In the genomic region with DNA sequence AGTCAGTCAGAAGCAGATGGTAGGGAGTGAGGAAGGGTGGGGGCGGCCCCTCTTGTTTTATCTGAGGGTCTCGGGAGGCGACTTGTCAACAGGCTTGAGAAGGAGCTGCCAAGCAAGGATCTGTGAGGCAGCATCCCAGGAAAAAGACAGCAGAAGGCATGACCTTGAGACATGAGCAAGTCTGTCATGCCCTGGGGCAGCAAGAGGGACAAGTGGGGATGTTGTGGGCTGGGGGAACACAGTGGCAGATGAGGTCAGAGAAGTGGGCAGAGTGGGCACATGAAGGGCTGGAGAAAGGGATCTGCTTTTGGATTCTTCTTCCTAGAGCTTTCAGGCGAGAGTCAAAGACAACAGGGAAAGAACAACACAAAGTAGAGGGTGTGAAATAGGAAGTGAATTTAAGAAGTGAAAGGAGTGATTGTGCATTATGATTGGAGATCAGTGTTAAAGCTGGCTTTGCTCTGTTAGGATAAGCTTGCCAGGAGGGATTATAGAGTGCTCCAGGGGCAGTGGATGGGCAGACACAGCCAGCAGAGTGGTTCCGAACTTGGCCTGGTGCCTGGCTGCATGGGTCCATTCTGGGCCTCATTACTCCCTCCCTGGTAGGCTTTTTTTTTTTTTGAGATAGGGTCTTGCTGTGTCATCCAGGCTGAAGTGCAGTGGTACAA, we compare ENCODE assay signal across 21 cellular contexts.
DNase-seq lines count a peak whose midpoint lies in the region; ATAC-seq and TF ChIP-seq lines count a peak whose summit lies in the region.
"Had no signal": no experiment of that assay in that cellular context is flagged by ENCODE, and none has a peak within 500 bp of the region (broad histone marks: within the 10 kb centered on the region; RNA-seq: fewer than 3 reads in every experiment).

No MANE protein-coding gene starts in this region.

- no peaks in the 10 kb centered on the region for H3K27me3 ChIP-seq in CD4-positive, alpha-beta memory T cell (ENCODE audit: insufficient read depth, low read length)
- no peaks in the 10 kb centered on the region for H3K27me3 ChIP-seq in dorsolateral prefrontal cortex
- H3K27me3 ChIP-seq: adrenal gland, gastroesophageal sphincter, vagina had no signal

- H3K4me1 ChIP-seq in CD4-positive, alpha-beta memory T cell (ENCODE audit: insufficient read depth, low read length): no peaks in the 10 kb centered on the region
- H3K4me1 ChIP-seq: gastroesophageal sphincter, prostate gland, vagina had no signal

- peaks cover 31 to 45% of the 10 kb centered on the region in 2 donors for H3K36me3 Mint-ChIP-seq in CD4-positive, alpha-beta memory T cell
- H3K36me3 Mint-ChIP-seq in central memory CD8-positive, alpha-beta T cell (ENCODE audit: insufficient read depth): peaks cover 5% of the 10 kb centered on the region
- peaks cover 32% of the 10 kb centered on the region for H3K36me3 Mint-ChIP-seq in neural crest cell (ENCODE audit: low read depth)
- no peaks in the 10 kb centered on the region for H3K36me3 Mint-ChIP-seq in natural killer cell treated with Interleukin-12 subunit alpha and Interleukin-12 subunit beta and Interleukin-15 and Interleukin-18, amount 100 ng/mL, for 72 hours

- POLR2A ChIA-PET in CD4-positive, alpha-beta memory T cell (lab: Charles Lee; ENCODE audit: partially characterized antibody): no interaction called here

- ATAC-seq in HG03095 (IDR thresholded peaks at IDR 0.05; ENCODE audit: unreplicated experiment) (peak; percentile 55), GM21381 (IDR thresholded peaks at IDR 0.05; ENCODE audit: unreplicated experiment) (no peak)
- no peak for ATAC-seq in central memory CD8-positive, alpha-beta T cell (replicated peaks; ENCODE audit: extremely low read depth, poor library complexity, severe bottlenecking)
- ATAC-seq in natural killer cell treated with Interleukin-12 subunit alpha and Interleukin-12 subunit beta and Interleukin-15 and Interleukin-18, amount 100 ng/mL, for 72 hours: no peak
- ATAC-seq: gastroesophageal sphincter had no signal

- H3K9me3 ChIP-seq in CD4-positive, alpha-beta memory T cell (ENCODE audit: control insufficient read depth in 1 of 2, low read length in 2 of 2): no peaks in the 10 kb centered on the region
- H3K9me3 ChIP-seq: adrenal gland, gastroesophageal sphincter, prostate gland, vagina had no signal

- TF ChIP-seq CTCF in neural crest cell (conservative IDR thresholded peaks at IDR 0.05) (no peak), dorsolateral prefrontal cortex (IDR thresholded peaks at IDR 0.05 in 54 of 56, conservative IDR thresholded peaks at IDR 0.05 in 2 of 56; ENCODE audit: low read depth in 1 of 56, partially characterized antibody in 56 of 56) (no peak)

- H3K27ac ChIP-seq in CD4-positive, alpha-beta memory T cell (ENCODE audit: low read depth, low read length): no peak overlapping the region
- H3K27ac ChIP-seq in dorsolateral prefrontal cortex: no peak overlapping the region
- H3K27ac ChIP-seq: adrenal gland, C4-2B, gastroesophageal sphincter, prostate gland, vagina had no signal

- no peaks in the 10 kb centered on the region for H3K36me3 ChIP-seq in CD4-positive, alpha-beta memory T cell (ENCODE audit: insufficient read depth, low read length)
- H3K36me3 ChIP-seq: prostate gland had no signal

- CTCF ChIA-PET in CD4-positive, alpha-beta memory T cell (lab: Charles Lee; ENCODE audit: partially characterized antibody): no interaction called here

- no peak overlapping the region for H3K4me3 ChIP-seq in CD4-positive, alpha-beta memory T cell (ENCODE audit: low read length in 2 of 2)
- H3K4me3 ChIP-seq in dorsolateral prefrontal cortex: no peak overlapping the region
- H3K4me3 ChIP-seq: adrenal gland, gastroesophageal sphincter, prostate gland, vagina had no signal

- no peaks in the 10 kb centered on the region for H3K27me3 Mint-ChIP-seq in CD4-positive, alpha-beta memory T cell
- H3K27me3 Mint-ChIP-seq in central memory CD8-positive, alpha-beta T cell: no peaks in the 10 kb centered on the region
- H3K27me3 Mint-ChIP-seq in neural crest cell (ENCODE audit: low read depth): no peaks in the 10 kb centered on the region
- H3K27me3 Mint-ChIP-seq in natural killer cell treated with Interleukin-12 subunit alpha and Interleukin-12 subunit beta and Interleukin-15 and Interleukin-18, amount 100 ng/mL, for 72 hours: no peaks in the 10 kb centered on the region

- intact Hi-C loops in CD4-positive, alpha-beta memory T cell (cut with micrococcal nuclease): no loop called here
- intact Hi-C loops in dorsolateral prefrontal cortex (cut with DNase I): no loop called here

- H3K9me3 Mint-ChIP-seq in CD4-positive, alpha-beta memory T cell: no peaks in the 10 kb centered on the region
- no peaks in the 10 kb centered on the region for H3K9me3 Mint-ChIP-seq in central memory CD8-positive, alpha-beta T cell
- H3K9me3 Mint-ChIP-seq in neural crest cell: peaks cover 4% of the 10 kb centered on the region
- no peaks in the 10 kb centered on the region for H3K9me3 Mint-ChIP-seq in natural killer cell treated with Interleukin-12 subunit alpha and Interleukin-12 subunit beta and Interleukin-15 and Interleukin-18, amount 100 ng/mL, for 72 hours

- H3K4me1 Mint-ChIP-seq in CD4-positive, alpha-beta memory T cell: no peaks in the 10 kb centered on the region
- no peaks in the 10 kb centered on the region for H3K4me1 Mint-ChIP-seq in central memory CD8-positive, alpha-beta T cell
- H3K4me1 Mint-ChIP-seq in neural crest cell: peaks cover 9% of the 10 kb centered on the region
- no peaks in the 10 kb centered on the region for H3K4me1 Mint-ChIP-seq in natural killer cell treated with Interleukin-12 subunit alpha and Interleukin-12 subunit beta and Interleukin-15 and Interleukin-18, amount 100 ng/mL, for 72 hours (ENCODE audit: low read depth in 2 of 2)
- H3K4me1 Mint-ChIP-seq: mesothelial cell of epicardium, nephron progenitor cell had no signal

- peak overlapping the region in 4 of 7 donors; percentile 0 to 65 (median 29) for H3K27ac Mint-ChIP-seq in CD4-positive, alpha-beta memory T cell
- peak overlapping the region; percentile 4 for H3K27ac Mint-ChIP-seq in central memory CD8-positive, alpha-beta T cell (ENCODE audit: low read depth)
- H3K27ac Mint-ChIP-seq in neural crest cell (ENCODE audit: unreplicated experiment): peak overlapping the region; percentile 96
- H3K27ac Mint-ChIP-seq in natural killer cell treated with Interleukin-12 subunit alpha and Interleukin-12 subunit beta and Interleukin-15 and Interleukin-18, amount 100 ng/mL, for 72 hours: no peak overlapping the region
- H3K27ac Mint-ChIP-seq: mesothelial cell of epicardium, nephron progenitor cell had no signal

- no peak for DNase-seq in CD4-positive, alpha-beta memory T cell
- DNase-seq in central memory CD8-positive, alpha-beta T cell (ENCODE audit: low spot score in 2 of 2): no peak
- DNase-seq in neural crest cell (ENCODE audit: low read depth, low spot score) (no peak), HuH-7.5 (ENCODE audit: low spot score) (no peak), dorsolateral prefrontal cortex (no peak)
- no peak for DNase-seq in natural killer cell treated with Interleukin-12 subunit alpha and Interleukin-12 subunit beta and Interleukin-15 and Interleukin-18, amount 100 ng/mL, for 72 hours (ENCODE audit: low spot score)
- DNase-seq: activated CD4-positive, alpha-beta T cell treated with anti-CD3 and anti-CD28 coated beads for 48 hours; adrenal gland; DMS153; erythroblast; NCI-H1694 treated with DMSO at 0.1 percent for 48 hours; NCI-H226; nephron progenitor cell; stimulated activated CD8-positive, alpha-beta memory T cell treated with anti-CD3 and anti-CD28 coated beads, Interleukin-4, amount 100 ng/mL, for 48 hours had no signal

- no peak overlapping the region for H3K4me3 Mint-ChIP-seq in CD4-positive, alpha-beta memory T cell
- no peak overlapping the region for H3K4me3 Mint-ChIP-seq in central memory CD8-positive, alpha-beta T cell
- H3K4me3 Mint-ChIP-seq in neural crest cell: no peak overlapping the region
- H3K4me3 Mint-ChIP-seq in natural killer cell treated with Interleukin-12 subunit alpha and Interleukin-12 subunit beta and Interleukin-15 and Interleukin-18, amount 100 ng/mL, for 72 hours: no peak overlapping the region
- H3K4me3 Mint-ChIP-seq: mesothelial cell of epicardium, nephron progenitor cell had no signal

Comparison
In these comparisons a context has a peak if more than half of its experiments do, and no peak if none do; other contexts are left out.
1. H3K27ac Mint-ChIP-seq: peak in CD4-positive, alpha-beta memory T cell (4 of 7), central memory CD8-positive, alpha-beta T cell (single experiment) and neural crest cell (single experiment); none in natural killer cell treated with Interleukin-12 subunit alpha and Interleukin-12 subunit beta and Interleukin-15 and Interleukin-18, amount 100 ng/mL, for 72 hours (0 of 2).